27 cellular contexts compared by ENCODE assay signal in the genomic region with DNA sequence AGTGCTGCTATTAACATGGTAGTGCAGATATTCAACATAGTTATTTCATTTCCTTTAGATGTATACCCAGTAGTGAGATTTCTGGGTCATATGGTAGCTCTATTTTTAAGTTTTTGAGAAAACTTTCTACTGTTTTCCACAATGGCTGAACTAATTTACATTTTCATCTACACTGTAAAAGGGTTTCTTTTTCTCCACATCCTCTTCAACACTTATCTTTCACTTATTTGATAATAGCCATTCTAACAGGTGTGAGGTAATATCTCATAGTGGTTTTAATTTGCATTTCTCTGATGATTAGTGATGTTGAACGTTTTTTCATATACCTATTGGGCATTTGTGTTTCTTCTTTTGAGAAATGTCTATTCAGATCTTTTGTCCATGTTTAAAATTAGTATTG.
"Had no signal": no experiment of that assay in that cellular context is flagged by ENCODE, and none has a peak within 500 bp of the region (broad histone marks: within the 10 kb centered on the region; RNA-seq: fewer than 3 reads in every experiment).

No MANE protein-coding gene starts in this region.

- H3K4me3 ChIP-seq: cardiac muscle cell, SK-N-MC had no signal

- ATAC-seq: activated CD8-positive, alpha-beta memory T cell treated with anti-CD3 and anti-CD28 coated beads, Interleukin-2, amount 10 ng/mL, durations not matched to agents 7 days and 5 days; activated T-cell treated with anti-CD3 and anti-CD28 coated beads, Interleukin-2, amount 50 U/mL, for 4 hours; activated T-helper 17 cell treated with anti-CD3 and anti-CD28 coated beads, Interleukin-2, amount 50 U/mL, for 72 hours; Panc1; Right ventricle myocardium inferior; T-cell had no signal

- FAIRE-seq: astrocyte, TTC549 had no signal

- H3K27ac ChIP-seq: cardiac muscle cell, SK-N-MC had no signal

- DNase-seq: activated B cell treated with CpG ODN at 0.5 μM for 24 hours; activated CD4-positive, alpha-beta T cell treated with anti-CD3 and anti-CD28 coated beads for 1 hour; activated CD4-positive, alpha-beta T cell treated with anti-CD3 and anti-CD28 coated beads, Interleukin-2, amount 10 ng/mL, durations not matched to agents 24 days and 14 days; activated CD4-positive, alpha-beta T cell treated with anti-CD3 and anti-CD28 coated beads, Interleukin-2, amount 50 U/mL, for 48 hours; activated CD8-positive, alpha-beta memory T cell treated with anti-CD3 and anti-CD28 coated beads, Interleukin-2, amount 10 ng/mL, durations not matched to agents 7 days and 5 days; activated gamma-delta T cell; activated naive CD4-positive, alpha-beta T cell treated with anti-CD3 and anti-CD28 coated beads for 36 hours; activated T-cell treated with anti-CD3 and anti-CD28 coated beads, Interleukin-2, amount 50 U/mL, for 4 hours; amygdala; NCI-H1048; NCI-H1930; NCI-H2171; NCI-H2227 treated with DMSO at 0.1 percent for 48 hours; NCI-H526; NCI-H774; OCI-M1; RPMI8226; T-cell; T-helper 2 cell; T1000 had no signal

- H3K36me3 ChIP-seq: cardiac muscle cell had no signal

- H3K27me3 ChIP-seq: cardiac muscle cell had no signal
